Comparison of ENCODE assay signal across 11 cellular contexts in genomic region chr6:11357285-11357684, GRCh38.
DNase-seq lines count a peak whose midpoint lies in the region; TF ChIP-seq lines count a peak whose summit lies in the region.
"Had no signal": no experiment of that assay in that cellular context is flagged by ENCODE, and none has a peak within 500 bp of the region (broad histone marks: within the 10 kb centered on the region; RNA-seq: fewer than 3 reads in every experiment).

No MANE protein-coding gene starts in this region.

- peaks cover 7% of the 10 kb centered on the region for H3K9me3 ChIP-seq in mucosa of stomach (ENCODE audit: control insufficient read depth, low read length)
- H3K9me3 ChIP-seq in tibial artery = no peaks in the 10 kb centered on the region
- H3K9me3 ChIP-seq in HAP-1 = no peaks in the 10 kb centered on the region; the same call in 1 of the 2 replicates

- peak overlapping the region; percentile 48 for H3K9ac ChIP-seq in mucosa of stomach (ENCODE audit: low read length)
- H3K9ac ChIP-seq: KMS-11 had no signal

- H3K36me3 ChIP-seq in mucosa of stomach (ENCODE audit: control insufficient read depth, insufficient read depth, low read length) (no peaks in the 10 kb centered on the region), tibial artery (no peaks in the 10 kb centered on the region), HAP-1 (replicated peaks) (no peaks in the 10 kb centered on the region)

- H3K4me1 Mint-ChIP-seq in activated CD4-positive, alpha-beta memory T cell treated with anti-CD3 and anti-CD28 coated beads, Interleukin-2, amount 10 ng/mL, durations not matched to agents 7 days and 5 days = peaks cover 77% of the 10 kb centered on the region
- H3K4me1 Mint-ChIP-seq in activated CD4-positive, alpha-beta memory T cell treated with anti-CD3 and anti-CD28 coated beads for 36 hours (ENCODE audit: low read depth) = peaks cover 89% of the 10 kb centered on the region
- H3K4me1 Mint-ChIP-seq in dendritic cell treated with granulocyte-macrophage colony-stimulating factor and Interleukin-4, amounts not matched to agents 40 ng/mL and 50 ng/mL, for 4 days (ENCODE audit: low read depth) = peaks cover 56% of the 10 kb centered on the region

- CTCF ChIA-PET in activated CD4-positive, alpha-beta memory T cell treated with anti-CD3 and anti-CD28 coated beads, Interleukin-2, amount 10 ng/mL, durations not matched to agents 7 days and 5 days (lab: Charles Lee) = no interaction called here
- CTCF ChIA-PET in activated CD4-positive, alpha-beta memory T cell treated with anti-CD3 and anti-CD28 coated beads for 36 hours (lab: Charles Lee) = no interaction called here

- POLR2A ChIA-PET in activated CD4-positive, alpha-beta memory T cell treated with anti-CD3 and anti-CD28 coated beads, Interleukin-2, amount 10 ng/mL, durations not matched to agents 7 days and 5 days (lab: Charles Lee) = interaction anchor here (0.7 kb wide), 1 partner anchor 28 kb away, joined by 3 read pairs; no protein-coding TSS in a partner anchor
- POLR2A ChIA-PET in activated CD4-positive, alpha-beta memory T cell treated with anti-CD3 and anti-CD28 coated beads for 36 hours (lab: Charles Lee) = no interaction called here

- peaks cover 25% of the 10 kb centered on the region for H3K9me3 Mint-ChIP-seq in activated CD4-positive, alpha-beta memory T cell treated with anti-CD3 and anti-CD28 coated beads, Interleukin-2, amount 10 ng/mL, durations not matched to agents 7 days and 5 days
- peaks cover 14% of the 10 kb centered on the region for H3K9me3 Mint-ChIP-seq in activated CD4-positive, alpha-beta memory T cell treated with anti-CD3 and anti-CD28 coated beads for 36 hours
- peaks cover 15% of the 10 kb centered on the region for H3K9me3 Mint-ChIP-seq in dendritic cell treated with granulocyte-macrophage colony-stimulating factor and Interleukin-4, amounts not matched to agents 40 ng/mL and 50 ng/mL, for 4 days

- H3K27ac Mint-ChIP-seq in activated CD4-positive, alpha-beta memory T cell treated with anti-CD3 and anti-CD28 coated beads, Interleukin-2, amount 10 ng/mL, durations not matched to agents 7 days and 5 days = peak overlapping the region; percentile 62
- no peak overlapping the region for H3K27ac Mint-ChIP-seq in activated CD4-positive, alpha-beta memory T cell treated with anti-CD3 and anti-CD28 coated beads for 36 hours
- peak overlapping the region; percentile 34 for H3K27ac Mint-ChIP-seq in dendritic cell treated with granulocyte-macrophage colony-stimulating factor and Interleukin-4, amounts not matched to agents 40 ng/mL and 50 ng/mL, for 4 days

- peak overlapping the region; percentile 27 to 42 for H3K27ac ChIP-seq in tibial artery
- H3K27ac ChIP-seq: KMS-11 had no signal

- H3K27me3 ChIP-seq in mucosa of stomach (ENCODE audit: control insufficient read depth, insufficient read depth, low read length) (no peaks in the 10 kb centered on the region), tibial artery (no peaks in the 10 kb centered on the region), HAP-1 (ENCODE audit: low read depth) (no peaks in the 10 kb centered on the region)

- DNase-seq in activated CD4-positive, alpha-beta memory T cell treated with anti-CD3 and anti-CD28 coated beads, Interleukin-2, amount 10 ng/mL, durations not matched to agents 7 days and 5 days = no peak
- no peak for DNase-seq in activated CD4-positive, alpha-beta memory T cell treated with anti-CD3 and anti-CD28 coated beads for 36 hours
- DNase-seq in tibial artery = no peak
- DNase-seq in NCI-H2029 treated with DMSO at 0.1 percent for 48 hours (lab: John Stamatoyannopoulos, UW) = no peak
- DNase-seq in activated effector memory CD4-positive, alpha-beta T cell treated with anti-CD3 and anti-CD28 coated beads, Interleukin-2, amount 50 U/mL, for 16 hours = no peak
- DNase-seq in HAP-1 (ENCODE audit: low spot score in 2 of 2) = no peak
- DNase-seq: ACHN, NCI-H2171 had no signal

- intact Hi-C loops in activated CD4-positive, alpha-beta memory T cell treated with anti-CD3 and anti-CD28 coated beads for 36 hours (cut with micrococcal nuclease) = no loop called here
- intact Hi-C loops in dendritic cell treated with granulocyte-macrophage colony-stimulating factor and Interleukin-4, amounts not matched to agents 40 ng/mL and 50 ng/mL, for 4 days (cut with micrococcal nuclease) = no loop called here
- intact Hi-C loops in tibial artery (cut with DNase I; ENCODE audit: low total_unique reads) = loop anchor here (5.0 to 10.0 kb wide), 2 partner anchors 78 to 115 kb away; no protein-coding TSS in a partner anchor

- no peaks in the 10 kb centered on the region for H3K27me3 Mint-ChIP-seq in activated CD4-positive, alpha-beta memory T cell treated with anti-CD3 and anti-CD28 coated beads, Interleukin-2, amount 10 ng/mL, durations not matched to agents 7 days and 5 days
- no peaks in the 10 kb centered on the region for H3K27me3 Mint-ChIP-seq in activated CD4-positive, alpha-beta memory T cell treated with anti-CD3 and anti-CD28 coated beads for 36 hours
- peaks cover 14% of the 10 kb centered on the region for H3K27me3 Mint-ChIP-seq in dendritic cell treated with granulocyte-macrophage colony-stimulating factor and Interleukin-4, amounts not matched to agents 40 ng/mL and 50 ng/mL, for 4 days

- in situ Hi-C loops in HAP-1 (cut with MboI; ENCODE audit: low sequenced_read_pairs) = no loop called here

- peaks cover 88% of the 10 kb centered on the region for H3K36me3 Mint-ChIP-seq in activated CD4-positive, alpha-beta memory T cell treated with anti-CD3 and anti-CD28 coated beads, Interleukin-2, amount 10 ng/mL, durations not matched to agents 7 days and 5 days (ENCODE audit: low read depth)
- peaks cover 43% of the 10 kb centered on the region for H3K36me3 Mint-ChIP-seq in activated CD4-positive, alpha-beta memory T cell treated with anti-CD3 and anti-CD28 coated beads for 36 hours
- peaks cover 6% of the 10 kb centered on the region for H3K36me3 Mint-ChIP-seq in dendritic cell treated with granulocyte-macrophage colony-stimulating factor and Interleukin-4, amounts not matched to agents 40 ng/mL and 50 ng/mL, for 4 days (ENCODE audit: low read depth)

- TF ChIP-seq CTCF in tibial artery (IDR thresholded peaks at IDR 0.05) = no peak

- H3K4me3 Mint-ChIP-seq in activated CD4-positive, alpha-beta memory T cell treated with anti-CD3 and anti-CD28 coated beads, Interleukin-2, amount 10 ng/mL, durations not matched to agents 7 days and 5 days = no peak overlapping the region
- no peak overlapping the region for H3K4me3 Mint-ChIP-seq in activated CD4-positive, alpha-beta memory T cell treated with anti-CD3 and anti-CD28 coated beads for 36 hours
- H3K4me3 Mint-ChIP-seq in dendritic cell treated with granulocyte-macrophage colony-stimulating factor and Interleukin-4, amounts not matched to agents 40 ng/mL and 50 ng/mL, for 4 days = no peak overlapping the region

- H3K4me3 ChIP-seq in mucosa of stomach (ENCODE audit: low read length) (no peak overlapping the region), tibial artery (no peak overlapping the region), HAP-1 (no peak overlapping the region)

- peaks cover 32% of the 10 kb centered on the region for H3K4me1 ChIP-seq in mucosa of stomach (ENCODE audit: control insufficient read depth, insufficient read depth, low read length)
- H3K4me1 ChIP-seq in tibial artery = peaks cover 0 to 44% (median 21%) of the 10 kb centered on the region in 4 donors
- H3K4me1 ChIP-seq in HAP-1 = peaks cover 12% of the 10 kb centered on the region
